In the genomic region with DNA sequence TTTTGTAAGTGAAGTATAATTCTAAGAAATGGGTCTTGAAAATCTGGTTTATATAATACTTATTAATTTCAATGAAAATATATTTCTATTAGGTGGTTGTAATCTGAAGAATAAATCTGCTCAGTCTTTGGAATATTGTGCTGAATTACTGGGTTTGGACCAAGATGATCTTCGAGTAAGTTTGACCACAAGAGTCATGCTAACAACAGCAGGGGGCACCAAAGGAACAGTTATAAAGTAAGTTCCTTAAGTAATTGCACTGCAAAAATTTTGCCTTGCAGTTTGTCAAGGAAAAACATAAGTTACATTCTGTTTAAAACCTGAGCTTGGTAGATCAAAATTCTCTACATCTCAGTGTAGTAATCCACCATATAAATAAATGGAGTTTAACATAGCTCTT, we compare ENCODE assay signal across 8 cellular contexts.
DNase-seq lines count a peak whose midpoint lies in the region; ATAC-seq, FAIRE-seq and TF ChIP-seq lines count a peak whose summit lies in the region.

No MANE protein-coding gene starts in this region.

- no peaks in the 10 kb centered on the region for H3K79me2 ChIP-seq in GM23338 (replicated peaks; ENCODE audit: insufficient read depth)
- H3K79me2 ChIP-seq in osteoblast (ENCODE audit: insufficient read depth, low read length), result no peaks in the 10 kb centered on the region

- ATAC-seq in GM23338, result no peak
- ATAC-seq in activated CD4-positive, CD25-positive, alpha-beta regulatory T cell treated with anti-CD3 and anti-CD28 coated beads, Interleukin-2, amount 50 U/mL, for 24 hours, result no peak

- no peak overlapping the region for H3K4me2 ChIP-seq in GM23338
- no peak overlapping the region for H3K4me2 ChIP-seq in osteoblast (ENCODE audit: insufficient read depth, low read length)

- H3K4me3 ChIP-seq in GM23338 (no peak overlapping the region), osteoblast (ENCODE audit: insufficient read depth, low read length) (no peak overlapping the region)

- no peak overlapping the region for H3K4me3 Mint-ChIP-seq in GM23338

- H3K27ac Mint-ChIP-seq in GM23338, result no peak overlapping the region

- H3K4me1 ChIP-seq in GM23338 (ENCODE audit: insufficient read depth) (no peaks in the 10 kb centered on the region), osteoblast (ENCODE audit: insufficient read depth, low read length) (peaks cover 1% of the 10 kb centered on the region)

- H3F3A ChIP-seq in GM23338 (replicated peaks; ENCODE audit: low read depth), result no peaks in the 10 kb centered on the region

- peak; percentile 38 for DNase-seq in NCI-H1436 (lab: John Stamatoyannopoulos, UW)
- DNase-seq in NCI-H1436 treated with DMSO at 0.1 percent for 48 hours (lab: John Stamatoyannopoulos, UW), result no peak
- peak; percentile 87 for DNase-seq in GM23338 (ENCODE audit: low spot score)
- DNase-seq in OCI-M2 (lab: John Stamatoyannopoulos, UW; ENCODE audit: unreplicated experiment), result peak; percentile 9
- peak; percentile 34 for DNase-seq in osteoblast (ENCODE audit: insufficient read length, low spot score, missing footprints)
- DNase-seq in activated CD4-positive, CD25-positive, alpha-beta regulatory T cell (lab: John Stamatoyannopoulos, UW), result no peak

- H2AFZ ChIP-seq in GM23338, result no peak overlapping the region
- H2AFZ ChIP-seq in osteoblast (ENCODE audit: low read length), result no peak overlapping the region

- no peaks in the 10 kb centered on the region for H3K9me3 Mint-ChIP-seq in GM23338

- no peaks in the 10 kb centered on the region for H3K4me1 Mint-ChIP-seq in GM23338

- no peaks in the 10 kb centered on the region for H3K36me3 Mint-ChIP-seq in GM23338 (ENCODE audit: low read depth)

- H3K27me3 ChIP-seq in GM23338 (ENCODE audit: insufficient read depth), result no peaks in the 10 kb centered on the region
- H3K27me3 ChIP-seq in osteoblast (ENCODE audit: insufficient read depth, low read length), result no peaks in the 10 kb centered on the region

- H3K9me3 ChIP-seq in osteoblast (ENCODE audit: low read depth, low read length), result no peaks in the 10 kb centered on the region

- peak; percentile 72 for FAIRE-seq in endometrium (lab: Jason Lieb, UNC)

- H3K36me3 ChIP-seq in GM23338 (ENCODE audit: insufficient read depth) (no peaks in the 10 kb centered on the region), osteoblast (ENCODE audit: insufficient read depth, low read length) (no peaks in the 10 kb centered on the region)

- H4K20me1 ChIP-seq in GM23338 (replicated peaks; ENCODE audit: insufficient read depth) (no peaks in the 10 kb centered on the region), osteoblast (ENCODE audit: insufficient read depth, low read length) (no peaks in the 10 kb centered on the region)

- no peak overlapping the region for H3K27ac ChIP-seq in GM23338 (ENCODE audit: low read depth)
- no peak overlapping the region for H3K27ac ChIP-seq in osteoblast (ENCODE audit: low read depth, low read length)

- H3K27me3 Mint-ChIP-seq in GM23338 (ENCODE audit: insufficient read depth, low read depth, poor library complexity), result no peaks in the 10 kb centered on the region

- H3K9me2 ChIP-seq in GM23338 (ENCODE audit: insufficient read depth), result no peaks in the 10 kb centered on the region

- peak; percentile 57 to 61 for TF ChIP-seq CTCF in GM23338 (conservative IDR thresholded peaks at IDR 0.05; ENCODE audit: low read depth in 2 of 2)
- peak; percentile 64 for TF ChIP-seq CTCF in osteoblast (IDR thresholded peaks at IDR 0.05; ENCODE audit: extremely low read depth, low read depth, low read length)

TF ChIP-seq in GM23338, 12 proteins besides CTCF, POLR2A, EP300 and RAD21 (continues in another document):
- TF ChIP-seq JUNB (IDR thresholded peaks at IDR 0.05; ENCODE audit: unreplicated experiment) (no peak), NANOG (IDR thresholded peaks at IDR 0.05; ENCODE audit: borderline replicate concordance) (no peak), ZNF114 (CRISPR knock-in tag; IDR thresholded peaks at IDR 0.05) (no peak), EZH2 (IDR thresholded peaks at IDR 0.05; ENCODE audit: low read depth, unreplicated experiment) (no peak), POLR2AphosphoS5 (IDR thresholded peaks at IDR 0.05; ENCODE audit: low read depth) (no peak), CREB1 (CRISPR knock-in tag; IDR thresholded peaks at IDR 0.05; ENCODE audit: low read depth) (no peak)
- TF ChIP-seq, protein P1, sequence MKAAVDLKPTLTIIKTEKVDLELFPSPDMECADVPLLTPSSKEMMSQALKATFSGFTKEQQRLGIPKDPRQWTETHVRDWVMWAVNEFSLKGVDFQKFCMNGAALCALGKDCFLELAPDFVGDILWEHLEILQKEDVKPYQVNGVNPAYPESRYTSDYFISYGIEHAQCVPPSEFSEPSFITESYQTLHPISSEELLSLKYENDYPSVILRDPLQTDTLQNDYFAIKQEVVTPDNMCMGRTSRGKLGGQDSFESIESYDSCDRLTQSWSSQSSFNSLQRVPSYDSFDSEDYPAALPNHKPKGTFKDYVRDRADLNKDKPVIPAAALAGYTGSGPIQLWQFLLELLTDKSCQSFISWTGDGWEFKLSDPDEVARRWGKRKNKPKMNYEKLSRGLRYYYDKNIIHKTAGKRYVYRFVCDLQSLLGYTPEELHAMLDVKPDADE (IDR thresholded peaks at IDR 0.05), result no peak
- TF ChIP-seq, protein P2, sequence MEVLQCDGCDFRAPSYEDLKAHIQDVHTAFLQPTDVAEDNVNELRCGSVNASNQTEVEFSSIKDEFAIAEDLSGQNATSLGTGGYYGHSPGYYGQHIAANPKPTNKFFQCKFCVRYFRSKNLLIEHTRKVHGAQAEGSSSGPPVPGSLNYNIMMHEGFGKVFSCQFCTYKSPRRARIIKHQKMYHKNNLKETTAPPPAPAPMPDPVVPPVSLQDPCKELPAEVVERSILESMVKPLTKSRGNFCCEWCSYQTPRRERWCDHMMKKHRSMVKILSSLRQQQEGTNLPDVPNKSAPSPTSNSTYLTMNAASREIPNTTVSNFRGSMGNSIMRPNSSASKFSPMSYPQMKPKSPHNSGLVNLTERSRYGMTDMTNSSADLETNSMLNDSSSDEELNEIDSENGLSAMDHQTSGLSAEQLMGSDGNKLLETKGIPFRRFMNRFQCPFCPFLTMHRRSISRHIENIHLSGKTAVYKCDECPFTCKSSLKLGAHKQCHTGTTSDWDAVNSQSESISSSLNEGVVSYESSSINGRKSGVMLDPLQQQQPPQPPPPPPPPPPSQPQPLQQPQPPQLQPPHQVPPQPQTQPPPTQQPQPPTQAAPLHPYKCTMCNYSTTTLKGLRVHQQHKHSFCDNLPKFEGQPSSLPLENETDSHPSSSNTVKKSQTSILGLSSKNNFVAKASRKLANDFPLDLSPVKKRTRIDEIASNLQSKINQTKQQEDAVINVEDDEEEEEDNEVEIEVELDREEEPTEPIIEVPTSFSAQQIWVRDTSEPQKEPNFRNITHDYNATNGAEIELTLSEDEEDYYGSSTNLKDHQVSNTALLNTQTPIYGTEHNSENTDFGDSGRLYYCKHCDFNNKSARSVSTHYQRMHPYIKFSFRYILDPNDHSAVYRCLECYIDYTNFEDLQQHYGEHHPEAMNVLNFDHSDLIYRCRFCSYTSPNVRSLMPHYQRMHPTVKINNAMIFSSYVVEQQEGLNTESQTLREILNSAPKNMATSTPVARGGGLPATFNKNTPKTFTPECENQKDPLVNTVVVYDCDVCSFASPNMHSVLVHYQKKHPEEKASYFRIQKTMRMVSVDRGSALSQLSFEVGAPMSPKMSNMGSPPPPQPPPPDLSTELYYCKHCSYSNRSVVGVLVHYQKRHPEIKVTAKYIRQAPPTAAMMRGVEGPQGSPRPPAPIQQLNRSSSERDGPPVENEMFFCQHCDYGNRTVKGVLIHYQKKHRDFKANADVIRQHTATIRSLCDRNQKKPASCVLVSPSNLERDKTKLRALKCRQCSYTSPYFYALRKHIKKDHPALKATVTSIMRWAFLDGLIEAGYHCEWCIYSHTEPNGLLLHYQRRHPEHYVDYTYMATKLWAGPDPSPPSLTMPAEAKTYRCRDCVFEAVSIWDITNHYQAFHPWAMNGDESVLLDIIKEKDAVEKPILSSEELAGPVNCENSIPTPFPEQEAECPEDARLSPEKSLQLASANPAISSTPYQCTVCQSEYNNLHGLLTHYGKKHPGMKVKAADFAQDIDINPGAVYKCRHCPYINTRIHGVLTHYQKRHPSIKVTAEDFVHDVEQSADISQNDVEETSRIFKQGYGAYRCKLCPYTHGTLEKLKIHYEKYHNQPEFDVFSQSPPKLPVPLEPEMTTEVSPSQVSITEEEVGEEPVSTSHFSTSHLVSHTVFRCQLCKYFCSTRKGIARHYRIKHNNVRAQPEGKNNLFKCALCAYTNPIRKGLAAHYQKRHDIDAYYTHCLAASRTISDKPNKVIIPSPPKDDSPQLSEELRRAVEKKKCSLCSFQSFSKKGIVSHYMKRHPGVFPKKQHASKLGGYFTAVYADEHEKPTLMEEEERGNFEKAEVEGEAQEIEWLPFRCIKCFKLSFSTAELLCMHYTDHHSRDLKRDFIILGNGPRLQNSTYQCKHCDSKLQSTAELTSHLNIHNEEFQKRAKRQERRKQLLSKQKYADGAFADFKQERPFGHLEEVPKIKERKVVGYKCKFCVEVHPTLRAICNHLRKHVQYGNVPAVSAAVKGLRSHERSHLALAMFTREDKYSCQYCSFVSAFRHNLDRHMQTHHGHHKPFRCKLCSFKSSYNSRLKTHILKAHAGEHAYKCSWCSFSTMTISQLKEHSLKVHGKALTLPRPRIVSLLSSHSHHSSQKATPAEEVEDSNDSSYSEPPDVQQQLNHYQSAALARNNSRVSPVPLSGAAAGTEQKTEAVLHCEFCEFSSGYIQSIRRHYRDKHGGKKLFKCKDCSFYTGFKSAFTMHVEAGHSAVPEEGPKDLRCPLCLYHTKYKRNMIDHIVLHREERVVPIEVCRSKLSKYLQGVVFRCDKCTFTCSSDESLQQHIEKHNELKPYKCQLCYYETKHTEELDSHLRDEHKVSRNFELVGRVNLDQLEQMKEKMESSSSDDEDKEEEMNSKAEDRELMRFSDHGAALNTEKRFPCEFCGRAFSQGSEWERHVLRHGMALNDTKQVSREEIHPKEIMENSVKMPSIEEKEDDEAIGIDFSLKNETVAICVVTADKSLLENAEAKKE (CRISPR knock-in tag; IDR thresholded peaks at IDR 0.05), result no peak

Comparison
In these comparisons a context has a peak if more than half of its experiments do, and no peak if none do; other contexts are left out.
1. DNase-seq: peak in NCI-H1436 (single experiment), GM23338 (single experiment), OCI-M2 (single experiment) and osteoblast (single experiment); none in NCI-H1436 treated with DMSO at 0.1 percent for 48 hours (single experiment) and activated CD4-positive, CD25-positive, alpha-beta regulatory T cell (0 of 4).